ENCODE assay signal across 1 cellular context in the genomic region with DNA sequence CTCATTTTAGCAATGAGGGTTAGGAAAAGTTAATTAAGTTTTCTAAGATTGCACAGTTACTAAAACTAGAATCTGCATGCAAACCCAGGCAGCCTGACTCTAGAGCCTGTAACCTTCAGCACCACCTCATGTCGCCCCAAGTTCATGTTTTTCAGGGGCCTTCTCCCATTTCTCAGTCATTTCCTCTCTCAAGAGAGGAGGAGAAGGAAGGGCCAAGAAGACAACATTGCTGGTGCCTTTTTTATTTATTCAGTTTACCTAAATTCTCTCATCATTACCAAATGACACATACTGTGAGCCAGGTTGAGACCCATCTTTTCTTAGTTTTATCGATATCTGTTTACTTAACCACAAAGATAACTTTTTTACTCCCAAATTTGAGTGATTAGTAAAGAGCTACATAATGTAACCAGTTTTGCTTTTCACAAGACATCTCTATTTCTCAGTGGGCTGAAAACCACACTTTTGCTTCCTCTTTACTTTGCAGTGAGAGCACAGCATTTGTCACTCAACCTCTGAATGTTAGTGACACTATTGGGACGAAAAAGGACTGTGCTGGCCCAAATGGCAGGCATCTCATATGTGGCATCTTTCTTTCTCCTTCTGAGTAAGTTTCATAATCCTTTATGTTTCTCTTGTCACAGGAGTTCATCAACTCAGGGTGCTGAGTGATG.
A peak's percentile ranks its signal among the peaks of the same experiment; 100 is the strongest.
TF ChIP-seq lines count a peak whose summit lies in the region.

A gene with protein sequence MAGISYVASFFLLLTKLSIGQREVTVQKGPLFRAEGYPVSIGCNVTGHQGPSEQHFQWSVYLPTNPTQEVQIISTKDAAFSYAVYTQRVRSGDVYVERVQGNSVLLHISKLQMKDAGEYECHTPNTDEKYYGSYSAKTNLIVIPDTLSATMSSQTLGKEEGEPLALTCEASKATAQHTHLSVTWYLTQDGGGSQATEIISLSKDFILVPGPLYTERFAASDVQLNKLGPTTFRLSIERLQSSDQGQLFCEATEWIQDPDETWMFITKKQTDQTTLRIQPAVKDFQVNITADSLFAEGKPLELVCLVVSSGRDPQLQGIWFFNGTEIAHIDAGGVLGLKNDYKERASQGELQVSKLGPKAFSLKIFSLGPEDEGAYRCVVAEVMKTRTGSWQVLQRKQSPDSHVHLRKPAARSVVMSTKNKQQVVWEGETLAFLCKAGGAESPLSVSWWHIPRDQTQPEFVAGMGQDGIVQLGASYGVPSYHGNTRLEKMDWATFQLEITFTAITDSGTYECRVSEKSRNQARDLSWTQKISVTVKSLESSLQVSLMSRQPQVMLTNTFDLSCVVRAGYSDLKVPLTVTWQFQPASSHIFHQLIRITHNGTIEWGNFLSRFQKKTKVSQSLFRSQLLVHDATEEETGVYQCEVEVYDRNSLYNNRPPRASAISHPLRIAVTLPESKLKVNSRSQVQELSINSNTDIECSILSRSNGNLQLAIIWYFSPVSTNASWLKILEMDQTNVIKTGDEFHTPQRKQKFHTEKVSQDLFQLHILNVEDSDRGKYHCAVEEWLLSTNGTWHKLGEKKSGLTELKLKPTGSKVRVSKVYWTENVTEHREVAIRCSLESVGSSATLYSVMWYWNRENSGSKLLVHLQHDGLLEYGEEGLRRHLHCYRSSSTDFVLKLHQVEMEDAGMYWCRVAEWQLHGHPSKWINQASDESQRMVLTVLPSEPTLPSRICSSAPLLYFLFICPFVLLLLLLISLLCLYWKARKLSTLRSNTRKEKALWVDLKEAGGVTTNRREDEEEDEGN (plus strand): TSS at position 507 of the 674 bp plus-strand sequence. CDS start 58 bp downstream, at position 565.

TF ChIP-seq in GM12878, 131 proteins besides CTCF, POLR2A, EP300 and RAD21 (continued from another document and continues in another):
- TF ChIP-seq, protein P1, sequence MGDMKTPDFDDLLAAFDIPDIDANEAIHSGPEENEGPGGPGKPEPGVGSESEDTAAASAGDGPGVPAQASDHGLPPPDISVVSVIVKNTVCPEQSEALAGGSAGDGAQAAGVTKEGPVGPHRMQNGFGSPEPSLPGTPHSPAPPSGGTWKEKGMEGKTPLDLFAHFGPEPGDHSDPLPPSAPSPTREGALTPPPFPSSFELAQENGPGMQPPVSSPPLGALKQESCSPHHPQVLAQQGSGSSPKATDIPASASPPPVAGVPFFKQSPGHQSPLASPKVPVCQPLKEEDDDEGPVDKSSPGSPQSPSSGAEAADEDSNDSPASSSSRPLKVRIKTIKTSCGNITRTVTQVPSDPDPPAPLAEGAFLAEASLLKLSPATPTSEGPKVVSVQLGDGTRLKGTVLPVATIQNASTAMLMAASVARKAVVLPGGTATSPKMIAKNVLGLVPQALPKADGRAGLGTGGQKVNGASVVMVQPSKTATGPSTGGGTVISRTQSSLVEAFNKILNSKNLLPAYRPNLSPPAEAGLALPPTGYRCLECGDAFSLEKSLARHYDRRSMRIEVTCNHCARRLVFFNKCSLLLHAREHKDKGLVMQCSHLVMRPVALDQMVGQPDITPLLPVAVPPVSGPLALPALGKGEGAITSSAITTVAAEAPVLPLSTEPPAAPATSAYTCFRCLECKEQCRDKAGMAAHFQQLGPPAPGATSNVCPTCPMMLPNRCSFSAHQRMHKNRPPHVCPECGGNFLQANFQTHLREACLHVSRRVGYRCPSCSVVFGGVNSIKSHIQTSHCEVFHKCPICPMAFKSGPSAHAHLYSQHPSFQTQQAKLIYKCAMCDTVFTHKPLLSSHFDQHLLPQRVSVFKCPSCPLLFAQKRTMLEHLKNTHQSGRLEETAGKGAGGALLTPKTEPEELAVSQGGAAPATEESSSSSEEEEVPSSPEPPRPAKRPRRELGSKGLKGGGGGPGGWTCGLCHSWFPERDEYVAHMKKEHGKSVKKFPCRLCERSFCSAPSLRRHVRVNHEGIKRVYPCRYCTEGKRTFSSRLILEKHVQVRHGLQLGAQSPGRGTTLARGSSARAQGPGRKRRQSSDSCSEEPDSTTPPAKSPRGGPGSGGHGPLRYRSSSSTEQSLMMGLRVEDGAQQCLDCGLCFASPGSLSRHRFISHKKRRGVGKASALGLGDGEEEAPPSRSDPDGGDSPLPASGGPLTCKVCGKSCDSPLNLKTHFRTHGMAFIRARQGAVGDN (IDR thresholded peaks at IDR 0.05) = 0 out of 2 replicates have a peak, but pooled peaks have one; percentile 14
- no peak for TF ChIP-seq POLR2AphosphoS5 (IDR thresholded peaks at IDR 0.05; ENCODE audit: low read length)
- peak; percentile 67; the same call in 1 of the 2 replicates for TF ChIP-seq EED (IDR thresholded peaks at IDR 0.05; ENCODE audit: low read depth)
- peak; percentile 74 for TF ChIP-seq JUNB (IDR thresholded peaks at IDR 0.05)
- TF ChIP-seq IKZF2 (IDR thresholded peaks at IDR 0.05) = peak; percentile 87; a peak in 3 of 4 replicates
- TF ChIP-seq, protein P2, sequence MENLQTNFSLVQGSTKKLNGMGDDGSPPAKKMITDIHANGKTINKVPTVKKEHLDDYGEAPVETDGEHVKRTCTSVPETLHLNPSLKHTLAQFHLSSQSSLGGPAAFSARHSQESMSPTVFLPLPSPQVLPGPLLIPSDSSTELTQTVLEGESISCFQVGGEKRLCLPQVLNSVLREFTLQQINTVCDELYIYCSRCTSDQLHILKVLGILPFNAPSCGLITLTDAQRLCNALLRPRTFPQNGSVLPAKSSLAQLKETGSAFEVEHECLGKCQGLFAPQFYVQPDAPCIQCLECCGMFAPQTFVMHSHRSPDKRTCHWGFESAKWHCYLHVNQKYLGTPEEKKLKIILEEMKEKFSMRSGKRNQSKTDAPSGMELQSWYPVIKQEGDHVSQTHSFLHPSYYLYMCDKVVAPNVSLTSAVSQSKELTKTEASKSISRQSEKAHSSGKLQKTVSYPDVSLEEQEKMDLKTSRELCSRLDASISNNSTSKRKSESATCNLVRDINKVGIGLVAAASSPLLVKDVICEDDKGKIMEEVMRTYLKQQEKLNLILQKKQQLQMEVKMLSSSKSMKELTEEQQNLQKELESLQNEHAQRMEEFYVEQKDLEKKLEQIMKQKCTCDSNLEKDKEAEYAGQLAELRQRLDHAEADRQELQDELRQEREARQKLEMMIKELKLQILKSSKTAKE (IDR thresholded peaks at IDR 0.05; ENCODE audit: low read depth, poor library complexity, severe bottlenecking) = peak; percentile 44
- no peak for TF ChIP-seq YBX1 (IDR thresholded peaks at IDR 0.05)
- no peak for TF ChIP-seq SUZ12 (IDR thresholded peaks at IDR 0.05; ENCODE audit: unreplicated experiment)
- TF ChIP-seq DPF2 (IDR thresholded peaks at IDR 0.05) = peak; percentile 73; the same call in 1 of the 2 replicates
- TF ChIP-seq, protein P3, sequence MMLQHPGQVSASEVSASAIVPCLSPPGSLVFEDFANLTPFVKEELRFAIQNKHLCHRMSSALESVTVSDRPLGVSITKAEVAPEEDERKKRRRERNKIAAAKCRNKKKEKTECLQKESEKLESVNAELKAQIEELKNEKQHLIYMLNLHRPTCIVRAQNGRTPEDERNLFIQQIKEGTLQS (IDR thresholded peaks at IDR 0.05; ENCODE audit: borderline replicate concordance, extremely low read depth, low read depth, low read length) = no peak
- no peak for TF ChIP-seq MYC (IDR thresholded peaks at IDR 0.05; ENCODE audit: insufficient read depth, insufficient read length, insufficient replicate concordance, low read length, severe bottlenecking)
- no peak; the same call in 1 of the 2 replicates for TF ChIP-seq BMI1 (IDR thresholded peaks at IDR 0.05; ENCODE audit: borderline replicate concordance)
- peak; percentile 52; the same call in 1 of the 2 replicates for TF ChIP-seq ZNF217 (IDR thresholded peaks at IDR 0.05)
- TF ChIP-seq NFIC (IDR thresholded peaks at IDR 0.05; ENCODE audit: low read depth, low read length) = peak; percentile 79
- TF ChIP-seq ATF7 (IDR thresholded peaks at IDR 0.05; ENCODE audit: low read depth) = peak; percentile 79
- TF ChIP-seq CEBPB (IDR thresholded peaks at IDR 0.05; ENCODE audit: borderline replicate concordance in 1 of 2, low read depth in 2 of 2, low read length in 2 of 2) = no peak; a peak in 1 of 4 replicates
- TF ChIP-seq, protein P4, sequence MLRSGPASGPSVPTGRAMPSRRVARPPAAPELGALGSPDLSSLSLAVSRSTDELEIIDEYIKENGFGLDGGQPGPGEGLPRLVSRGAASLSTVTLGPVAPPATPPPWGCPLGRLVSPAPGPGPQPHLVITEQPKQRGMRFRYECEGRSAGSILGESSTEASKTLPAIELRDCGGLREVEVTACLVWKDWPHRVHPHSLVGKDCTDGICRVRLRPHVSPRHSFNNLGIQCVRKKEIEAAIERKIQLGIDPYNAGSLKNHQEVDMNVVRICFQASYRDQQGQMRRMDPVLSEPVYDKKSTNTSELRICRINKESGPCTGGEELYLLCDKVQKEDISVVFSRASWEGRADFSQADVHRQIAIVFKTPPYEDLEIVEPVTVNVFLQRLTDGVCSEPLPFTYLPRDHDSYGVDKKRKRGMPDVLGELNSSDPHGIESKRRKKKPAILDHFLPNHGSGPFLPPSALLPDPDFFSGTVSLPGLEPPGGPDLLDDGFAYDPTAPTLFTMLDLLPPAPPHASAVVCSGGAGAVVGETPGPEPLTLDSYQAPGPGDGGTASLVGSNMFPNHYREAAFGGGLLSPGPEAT (IDR thresholded peaks at IDR 0.05; ENCODE audit: low read depth) = peak; percentile 71; the same call in 1 of the 2 replicates
- TF ChIP-seq, protein P5, sequence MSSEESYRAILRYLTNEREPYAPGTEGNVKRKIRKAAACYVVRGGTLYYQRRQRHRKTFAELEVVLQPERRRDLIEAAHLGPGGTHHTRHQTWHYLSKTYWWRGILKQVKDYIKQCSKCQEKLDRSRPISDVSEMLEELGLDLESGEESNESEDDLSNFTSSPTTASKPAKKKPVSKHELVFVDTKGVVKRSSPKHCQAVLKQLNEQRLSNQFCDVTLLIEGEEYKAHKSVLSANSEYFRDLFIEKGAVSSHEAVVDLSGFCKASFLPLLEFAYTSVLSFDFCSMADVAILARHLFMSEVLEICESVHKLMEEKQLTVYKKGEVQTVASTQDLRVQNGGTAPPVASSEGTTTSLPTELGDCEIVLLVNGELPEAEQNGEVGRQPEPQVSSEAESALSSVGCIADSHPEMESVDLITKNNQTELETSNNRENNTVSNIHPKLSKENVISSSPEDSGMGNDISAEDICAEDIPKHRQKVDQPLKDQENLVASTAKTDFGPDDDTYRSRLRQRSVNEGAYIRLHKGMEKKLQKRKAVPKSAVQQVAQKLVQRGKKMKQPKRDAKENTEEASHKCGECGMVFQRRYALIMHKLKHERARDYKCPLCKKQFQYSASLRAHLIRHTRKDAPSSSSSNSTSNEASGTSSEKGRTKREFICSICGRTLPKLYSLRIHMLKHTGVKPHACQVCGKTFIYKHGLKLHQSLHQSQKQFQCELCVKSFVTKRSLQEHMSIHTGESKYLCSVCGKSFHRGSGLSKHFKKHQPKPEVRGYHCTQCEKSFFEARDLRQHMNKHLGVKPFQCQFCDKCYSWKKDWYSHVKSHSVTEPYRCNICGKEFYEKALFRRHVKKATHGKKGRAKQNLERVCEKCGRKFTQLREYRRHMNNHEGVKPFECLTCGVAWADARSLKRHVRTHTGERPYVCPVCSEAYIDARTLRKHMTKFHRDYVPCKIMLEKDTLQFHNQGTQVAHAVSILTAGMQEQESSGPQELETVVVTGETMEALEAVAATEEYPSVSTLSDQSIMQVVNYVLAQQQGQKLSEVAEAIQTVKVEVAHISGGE (CRISPR knock-in tag; IDR thresholded peaks at IDR 0.05) = no peak
- no peak; the same call in 1 of the 2 replicates for TF ChIP-seq TCF12 (IDR thresholded peaks at IDR 0.05; ENCODE audit: low read depth, low read length)
- TF ChIP-seq, protein P6, sequence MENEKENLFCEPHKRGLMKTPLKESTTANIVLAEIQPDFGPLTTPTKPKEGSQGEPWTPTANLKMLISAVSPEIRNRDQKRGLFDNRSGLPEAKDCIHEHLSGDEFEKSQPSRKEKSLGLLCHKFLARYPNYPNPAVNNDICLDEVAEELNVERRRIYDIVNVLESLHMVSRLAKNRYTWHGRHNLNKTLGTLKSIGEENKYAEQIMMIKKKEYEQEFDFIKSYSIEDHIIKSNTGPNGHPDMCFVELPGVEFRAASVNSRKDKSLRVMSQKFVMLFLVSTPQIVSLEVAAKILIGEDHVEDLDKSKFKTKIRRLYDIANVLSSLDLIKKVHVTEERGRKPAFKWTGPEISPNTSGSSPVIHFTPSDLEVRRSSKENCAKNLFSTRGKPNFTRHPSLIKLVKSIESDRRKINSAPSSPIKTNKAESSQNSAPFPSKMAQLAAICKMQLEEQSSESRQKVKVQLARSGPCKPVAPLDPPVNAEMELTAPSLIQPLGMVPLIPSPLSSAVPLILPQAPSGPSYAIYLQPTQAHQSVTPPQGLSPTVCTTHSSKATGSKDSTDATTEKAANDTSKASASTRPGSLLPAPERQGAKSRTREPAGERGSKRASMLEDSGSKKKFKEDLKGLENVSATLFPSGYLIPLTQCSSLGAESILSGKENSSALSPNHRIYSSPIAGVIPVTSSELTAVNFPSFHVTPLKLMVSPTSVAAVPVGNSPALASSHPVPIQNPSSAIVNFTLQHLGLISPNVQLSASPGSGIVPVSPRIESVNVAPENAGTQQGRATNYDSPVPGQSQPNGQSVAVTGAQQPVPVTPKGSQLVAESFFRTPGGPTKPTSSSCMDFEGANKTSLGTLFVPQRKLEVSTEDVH (IDR thresholded peaks at IDR 0.05; ENCODE audit: low read depth, partially characterized antibody) = no peak
- TF ChIP-seq IKZF1 (conservative IDR thresholded peaks at IDR 0.05) = peak; percentile 67
- no peak for TF ChIP-seq CREB1 (IDR thresholded peaks at IDR 0.05; ENCODE audit: low read depth)
- no peak for TF ChIP-seq RBBP5 (conservative IDR thresholded peaks at IDR 0.05)
- no peak for TF ChIP-seq RAD51 (IDR thresholded peaks at IDR 0.05)
- TF ChIP-seq ASH2L (IDR thresholded peaks at IDR 0.05; ENCODE audit: borderline replicate concordance, low read depth) = no peak
- TF ChIP-seq CHD1 (IDR thresholded peaks at IDR 0.05; ENCODE audit: low read depth, low read length) = no peak
- no peak for TF ChIP-seq TARDBP (IDR thresholded peaks at IDR 0.05; ENCODE audit: borderline replicate concordance)
- TF ChIP-seq BHLHE40 (IDR thresholded peaks at IDR 0.05; ENCODE audit: borderline replicate concordance in 1 of 2, low read depth in 2 of 2, low read length in 1 of 2) = 0 out of 4 replicates have a peak, but pooled peaks of 1 of the 2 experiments have one; percentile 25
- TF ChIP-seq, protein P7, sequence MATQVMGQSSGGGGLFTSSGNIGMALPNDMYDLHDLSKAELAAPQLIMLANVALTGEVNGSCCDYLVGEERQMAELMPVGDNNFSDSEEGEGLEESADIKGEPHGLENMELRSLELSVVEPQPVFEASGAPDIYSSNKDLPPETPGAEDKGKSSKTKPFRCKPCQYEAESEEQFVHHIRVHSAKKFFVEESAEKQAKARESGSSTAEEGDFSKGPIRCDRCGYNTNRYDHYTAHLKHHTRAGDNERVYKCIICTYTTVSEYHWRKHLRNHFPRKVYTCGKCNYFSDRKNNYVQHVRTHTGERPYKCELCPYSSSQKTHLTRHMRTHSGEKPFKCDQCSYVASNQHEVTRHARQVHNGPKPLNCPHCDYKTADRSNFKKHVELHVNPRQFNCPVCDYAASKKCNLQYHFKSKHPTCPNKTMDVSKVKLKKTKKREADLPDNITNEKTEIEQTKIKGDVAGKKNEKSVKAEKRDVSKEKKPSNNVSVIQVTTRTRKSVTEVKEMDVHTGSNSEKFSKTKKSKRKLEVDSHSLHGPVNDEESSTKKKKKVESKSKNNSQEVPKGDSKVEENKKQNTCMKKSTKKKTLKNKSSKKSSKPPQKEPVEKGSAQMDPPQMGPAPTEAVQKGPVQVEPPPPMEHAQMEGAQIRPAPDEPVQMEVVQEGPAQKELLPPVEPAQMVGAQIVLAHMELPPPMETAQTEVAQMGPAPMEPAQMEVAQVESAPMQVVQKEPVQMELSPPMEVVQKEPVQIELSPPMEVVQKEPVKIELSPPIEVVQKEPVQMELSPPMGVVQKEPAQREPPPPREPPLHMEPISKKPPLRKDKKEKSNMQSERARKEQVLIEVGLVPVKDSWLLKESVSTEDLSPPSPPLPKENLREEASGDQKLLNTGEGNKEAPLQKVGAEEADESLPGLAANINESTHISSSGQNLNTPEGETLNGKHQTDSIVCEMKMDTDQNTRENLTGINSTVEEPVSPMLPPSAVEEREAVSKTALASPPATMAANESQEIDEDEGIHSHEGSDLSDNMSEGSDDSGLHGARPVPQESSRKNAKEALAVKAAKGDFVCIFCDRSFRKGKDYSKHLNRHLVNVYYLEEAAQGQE (IDR thresholded peaks at IDR 0.05; ENCODE audit: low read depth, low read length) = no peak
